In genomic region chr2:219285894-219286425, GRCh38 we compare ENCODE assay signal across 8 cellular contexts. TPM values are rescaled to one million over a fixed set of nuclear protein-coding genes. Genes with fewer than 3 reads are reported as not detected.
DNase-seq lines count a peak whose midpoint lies in the region; ATAC-seq and TF ChIP-seq lines count a peak whose summit lies in the region.

No MANE protein-coding gene starts in this region.

- H2BK20ac ChIP-seq in H9 (ENCODE audit: low read depth, low read length, poor library complexity, severe bottlenecking), result no peak overlapping the region

- intact Hi-C loops in heart right ventricle (cut with DNase I), result no loop called here

- H3K36me3 Mint-ChIP-seq in H9 (ENCODE audit: insufficient read depth in 1 of 3, low read depth in 3 of 3), result peaks cover 3 to 26% (median 16%) of the 10 kb centered on the region in 3 experiments; a peak in 6 of 7 replicates

- ATAC-seq in heart right ventricle (peak; percentile 6 to 46 (median 34)), omental fat pad (ENCODE audit: low FRiP score) (no peak)

- no peak overlapping the region for H3K14ac ChIP-seq in H9 (ENCODE audit: insufficient read depth, low read length)

- H2BK5ac ChIP-seq in H9 (ENCODE audit: insufficient read length, low read length), result no peak overlapping the region

- no peak overlapping the region for H2BK12ac ChIP-seq in H9 (ENCODE audit: insufficient read length, low read depth, low read length)

- no peak overlapping the region for H3K27ac ChIP-seq in H9 (ENCODE audit: insufficient read length, low read depth, low read length)
- peak overlapping the region in 4 of 10 donors; percentile 10 to 50 (median 25) for H3K27ac ChIP-seq in heart right ventricle
- peak overlapping the region; percentile 51 for H3K27ac ChIP-seq in skeletal muscle tissue (ENCODE audit: low read depth, low read length)

- H3K4me3 ChIP-seq in heart right ventricle, result no peak overlapping the region
- H3K4me3 ChIP-seq in skeletal muscle tissue (ENCODE audit: low read length in 3 of 3), result no peak overlapping the region

- no peaks in the 10 kb centered on the region for H3K23me2 ChIP-seq in H9 (ENCODE audit: insufficient read length, low read depth, low read length, poor library complexity, severe bottlenecking)

- H4K91ac ChIP-seq in H9 (ENCODE audit: insufficient read length, low read depth, low read length), result no peak overlapping the region

- H3K27me3 ChIP-seq in H9 (ENCODE audit: insufficient read depth, low read length) (no peaks in the 10 kb centered on the region), heart right ventricle (no peaks in the 10 kb centered on the region), skeletal muscle tissue (ENCODE audit: control insufficient read depth in 3 of 3, insufficient read depth in 3 of 3, low read length in 3 of 3) (no peaks in the 10 kb centered on the region)

- H3K4me2 ChIP-seq in H9 (ENCODE audit: insufficient read depth, insufficient read length, low read length), result no peak overlapping the region

- H3K56ac ChIP-seq in H9 (ENCODE audit: insufficient read length, low read depth, low read length), result no peak overlapping the region

- H3K36me3 ChIP-seq in heart right ventricle, result peaks cover 0 to 59% (median 43%) of the 10 kb centered on the region in 9 donors
- peaks cover 44 to 52% (median 51%) of the 10 kb centered on the region in 3 donors for H3K36me3 ChIP-seq in skeletal muscle tissue (ENCODE audit: control insufficient read depth in 3 of 3, insufficient read depth in 3 of 3, low read length in 3 of 3)

- H3T11ph ChIP-seq in H9 (ENCODE audit: low read length), result no peak overlapping the region

- peaks cover under 1% of the 10 kb centered on the region; the same call in 1 of the 2 replicates for H3K27me3 Mint-ChIP-seq in H9 (ENCODE audit: low read depth)

- H3K9me3 Mint-ChIP-seq in H9, result no peaks in the 10 kb centered on the region

- H3K4ac ChIP-seq in H9 (ENCODE audit: low read depth, low read length), result no peak overlapping the region

- H3K9me3 ChIP-seq in H9 (ENCODE audit: control insufficient read depth, low read depth, low read length) (no peaks in the 10 kb centered on the region), heart right ventricle (no peaks in the 10 kb centered on the region), skeletal muscle tissue (ENCODE audit: control insufficient read depth in 3 of 3, low read length in 3 of 3) (no peaks in the 10 kb centered on the region)

- H3K4me1 ChIP-seq in H9 (ENCODE audit: insufficient read depth, low read length), result no peaks in the 10 kb centered on the region; the same call in 1 of the 2 replicates
- H3K4me1 ChIP-seq in heart right ventricle, result peaks cover 0 to 47% (median 2%) of the 10 kb centered on the region in 9 donors
- H3K4me1 ChIP-seq in skeletal muscle tissue (ENCODE audit: control insufficient read depth in 3 of 3, insufficient read depth in 3 of 3, low read length in 3 of 3), result peaks cover 3 to 24% (median 10%) of the 10 kb centered on the region in 3 donors

- H2AFZ ChIP-seq in H9 (ENCODE audit: low read length), result no peak overlapping the region

- peaks cover 7 to 12% of the 10 kb centered on the region in 2 experiments for H3K4me1 Mint-ChIP-seq in H9

- H3K79me2 ChIP-seq in H9 (ENCODE audit: insufficient read depth, low read length), result no peaks in the 10 kb centered on the region

- H2AK5ac ChIP-seq in H9 (ENCODE audit: insufficient read length, low read length), result no peak overlapping the region

- no peak overlapping the region for H4K8ac ChIP-seq in H9 (replicated peaks; ENCODE audit: insufficient read length, low read depth, low read length)

- no peak overlapping the region for H2BK120ac ChIP-seq in H9 (ENCODE audit: low read depth, low read length, poor library complexity, severe bottlenecking)

- peak overlapping the region; percentile 14 to 78 (median 46); a peak in 3 of 7 replicates for H3K27ac Mint-ChIP-seq in H9

- H3K9ac ChIP-seq in H9 (ENCODE audit: extremely low read depth, insufficient read length, low read length) (no peak overlapping the region), skeletal muscle tissue (ENCODE audit: low read depth in 1 of 3, low read length in 3 of 3) (no peak overlapping the region)

- peak overlapping the region in 1 of 2 experiments; percentile 20; a peak in 2 of 5 replicates for H3K4me3 Mint-ChIP-seq in H9

- no CpG with 5 or more reads among the region's 17 CpGs for WGBS in H9 (ENCODE audit: extremely low coverage, insufficient read length, low lambda C conversion rate)
- WGBS in heart right ventricle, 2 donors, result 68 to 70% methylated on average over 17 of the region's 17 CpGs

- H3K23ac ChIP-seq in H9 (ENCODE audit: insufficient read length, low read depth, low read length), result no peak overlapping the region

- TF ChIP-seq CTCF in H9 (conservative IDR thresholded peaks at IDR 0.05) (no peak), heart right ventricle (IDR thresholded peaks at IDR 0.05) (no peak), omental fat pad (IDR thresholded peaks at IDR 0.05) (no peak)

- H3K79me1 ChIP-seq in H9 (ENCODE audit: insufficient read depth, low read depth, low read length, poor library complexity, severe bottlenecking), result no peaks in the 10 kb centered on the region

- no peak overlapping the region for H2BK15ac ChIP-seq in H9 (ENCODE audit: low read depth, low read length)

- DNase-seq in H9 (peak; percentile 88), amygdala (lab: John Stamatoyannopoulos, UW) (peak in 35 of 56 donors; percentile 27 to 73 (median 57)), heart right ventricle (no peak), omental fat pad (ENCODE audit: low spot score) (no peak), Kasumi-1 (lab: John Stamatoyannopoulos, UW) (no peak), NCI-H1694 treated with DMSO at 0.1 percent for 48 hours (lab: John Stamatoyannopoulos, UW) (no peak)
- DNase-seq in effector CD8-positive, alpha-beta T cell (lab: John Stamatoyannopoulos, UW), result no peak

- no peaks in the 10 kb centered on the region for H4K20me1 ChIP-seq in H9 (ENCODE audit: control insufficient read depth, insufficient read depth, insufficient read length)

- H4K5ac ChIP-seq in H9 (ENCODE audit: insufficient read length, low read depth, low read length), result no peak overlapping the region

- no peak overlapping the region for H3K18ac ChIP-seq in H9 (ENCODE audit: insufficient read length, low read depth, low read length)

RNA-seq across cellular contexts. Expression of gene DNAJB2, which starts 6.8 kb away (rescaled TPM):
- total RNA-seq in H9 (2021), result 32.0 and 34.1 TPM in 2 replicates
- total RNA-seq in heart right ventricle, result 10 to 100 TPM; 55.6 to 87.6 (median 83.1) TPM
- polyA plus RNA-seq in heart right ventricle, result 100 to 1,000 TPM in 1 of 2 donors, 10 to 100 TPM in 1; 76.9 to 148 TPM
- 49.6 TPM for total RNA-seq in skeletal muscle tissue
- 10 to 100 TPM; 27.5 to 56.6 (median 46.8) TPM for total RNA-seq in omental fat pad

RNA-seq across cellular contexts. Expression of gene PTPRN, which starts 23.2 kb away (rescaled TPM):
- total RNA-seq in H9 (2021) (6.3 and 6.5 TPM in 2 replicates), heart right ventricle (under 1 TPM in 6 of 10 donors, not detected in 4; 0.26 to 0.51 (median 0.31) TPM), skeletal muscle tissue (not detected), omental fat pad (1 to 10 TPM in 1 of 4 donors, under 1 TPM in 1, not detected in 2; 0.12 to 1.0 TPM)
- under 1 TPM in 1 of 2 donors, not detected in 1; 0.09 TPM for polyA plus RNA-seq in heart right ventricle

RNA-seq across cellular contexts. Expression of gene TUBA4A, which starts 32.2 kb away (rescaled TPM):
- total RNA-seq in H9 (2021), result 25.5 and 27.2 TPM in 2 replicates
- 100 to 1,000 TPM in 7 of 10 donors, 10 to 100 TPM in 3; 76.0 to 245 (median 145) TPM for total RNA-seq in heart right ventricle
- polyA plus RNA-seq in heart right ventricle, result 100 to 1,000 TPM in 1 of 2 donors, 10 to 100 TPM in 1; 61.0 to 341 TPM
- 30.8 TPM for total RNA-seq in skeletal muscle tissue
- total RNA-seq in omental fat pad, result 10 to 100 TPM; 26.9 to 74.0 (median 50.3) TPM

RNA-seq across cellular contexts. Expression of gene TUBA4B, which starts 32.9 kb away (rescaled TPM):
- total RNA-seq in H9 (2021) (not detected in 2 replicates), heart right ventricle (not detected), skeletal muscle tissue (not detected), omental fat pad (not detected)
- not detected for polyA plus RNA-seq in heart right ventricle

RNA-seq across cellular contexts. Expression of gene STK16, which starts 40.7 kb away (rescaled TPM):
- 21.6 and 22.4 TPM in 2 replicates for total RNA-seq in H9 (2021)
- total RNA-seq in heart right ventricle, result 10 to 100 TPM; 14.6 to 23.1 (median 19.7) TPM
- polyA plus RNA-seq in heart right ventricle, result 10 to 100 TPM; 12.9 to 26.7 TPM
- 6.3 TPM for total RNA-seq in skeletal muscle tissue
- total RNA-seq in omental fat pad, result 10 to 100 TPM in 3 of 4 donors, 1 to 10 TPM in 1; 9.8 to 18.9 (median 12.5) TPM

Comparison
In these comparisons a context has a peak if more than half of its experiments do, and no peak if none do; other contexts are left out.
1. DNase-seq: peak in H9 (single experiment) and amygdala (35 of 56); none in heart right ventricle (0 of 2), omental fat pad (single experiment), effector CD8-positive, alpha-beta T cell (single experiment), Kasumi-1 (0 of 2) and NCI-H1694 treated with DMSO at 0.1 percent for 48 hours (single experiment).